20 cellular contexts compared by ENCODE assay signal in genomic region chr6:144778056-144778455, GRCh38.
A peak's percentile ranks its signal among the peaks of the same experiment; 100 is the strongest.
DNase-seq lines count a peak whose midpoint lies in the region; ATAC-seq, FAIRE-seq and TF ChIP-seq lines count a peak whose summit lies in the region.
"Had no signal": no experiment of that assay in that cellular context is flagged by ENCODE, and none has a peak within 500 bp of the region (broad histone marks: within the 10 kb centered on the region; RNA-seq: fewer than 3 reads in every experiment).

No MANE protein-coding gene starts in this region.

- CTCF ChIA-PET in Calu3 (lab: Charles Lee), result interaction anchor here (1.1 kb wide), 1 partner anchor 194 kb away, joined by 4 read pairs; no protein-coding TSS in a partner anchor

- no peak overlapping the region for H3K4me3 Mint-ChIP-seq in activated CD4-positive, alpha-beta T cell treated with anti-CD3 and anti-CD28 coated beads, Interleukin-2, amount 10 ng/mL, durations not matched to agents 24 days and 14 days
- H3K4me3 Mint-ChIP-seq in Calu3 (ENCODE audit: low read depth, unreplicated experiment) (no peak overlapping the region), nephron (no peak overlapping the region)
- H3K4me3 Mint-ChIP-seq in central memory CD8-positive, alpha-beta T cell, result no peak overlapping the region

- no peak for ATAC-seq in central memory CD8-positive, alpha-beta T cell (replicated peaks; ENCODE audit: extremely low read depth, poor library complexity, severe bottlenecking)
- ATAC-seq: PC-3 had no signal

- no peaks in the 10 kb centered on the region for H3K9me3 ChIP-seq in hepatocyte (ENCODE audit: low read depth)
- H3K9me3 ChIP-seq: HAP-1, SJCRH30 had no signal

- H3K4me1 ChIP-seq in hepatocyte (ENCODE audit: insufficient read depth), result no peaks in the 10 kb centered on the region
- H3K4me1 ChIP-seq: SJCRH30 had no signal

- no peak overlapping the region for H3K4me2 ChIP-seq in hepatocyte

- H3K4me1 Mint-ChIP-seq in activated CD4-positive, alpha-beta T cell treated with anti-CD3 and anti-CD28 coated beads, Interleukin-2, amount 10 ng/mL, durations not matched to agents 24 days and 14 days, result peaks cover 6% of the 10 kb centered on the region
- peaks cover 15% of the 10 kb centered on the region for H3K4me1 Mint-ChIP-seq in Calu3 (ENCODE audit: low read depth, unreplicated experiment)
- peaks cover 42% of the 10 kb centered on the region for H3K4me1 Mint-ChIP-seq in central memory CD8-positive, alpha-beta T cell
- no peaks in the 10 kb centered on the region for H3K4me1 Mint-ChIP-seq in nephron

- 100% methylated on average over 2 of the region's 2 CpGs for WGBS in hepatocyte (ENCODE audit: low lambda C conversion rate, missing lambda C conversion rate)

- H3K27me3 Mint-ChIP-seq in activated CD4-positive, alpha-beta T cell treated with anti-CD3 and anti-CD28 coated beads, Interleukin-2, amount 10 ng/mL, durations not matched to agents 24 days and 14 days, result no peaks in the 10 kb centered on the region
- H3K27me3 Mint-ChIP-seq in Calu3 (ENCODE audit: unreplicated experiment), result no peaks in the 10 kb centered on the region
- H3K27me3 Mint-ChIP-seq in central memory CD8-positive, alpha-beta T cell, result no peaks in the 10 kb centered on the region
- no peaks in the 10 kb centered on the region for H3K27me3 Mint-ChIP-seq in nephron (ENCODE audit: low read depth)

- H3K36me3 ChIP-seq in hepatocyte (replicated peaks; ENCODE audit: insufficient read depth, low read depth), result no peaks in the 10 kb centered on the region

- BruUV-seq in Calu3 (replicated peaks; lab: Mats Ljungman, UMichigan), result no TSS peak

- no peak for FAIRE-seq in H54 (lab: Jason Lieb, UNC)
- FAIRE-seq: GM19239 had no signal

- no peak overlapping the region for H2AFZ ChIP-seq in hepatocyte

- intact Hi-C loops in activated CD4-positive, alpha-beta T cell treated with anti-CD3 and anti-CD28 coated beads, Interleukin-2, amount 10 ng/mL, durations not matched to agents 24 days and 14 days (cut with micrococcal nuclease), result no loop called here
- intact Hi-C loops in Calu3 (cut with micrococcal nuclease; ENCODE audit: unreplicated experiment), result loop anchor here (10.0 kb wide), 1 partner anchor 193 kb away; no protein-coding TSS in a partner anchor

- no peak overlapping the region for H3K4me3 ChIP-seq in hepatocyte
- H3K4me3 ChIP-seq: HAP-1, SJCRH30 had no signal

- no peaks in the 10 kb centered on the region for H3K27me3 ChIP-seq in hepatocyte
- H3K27me3 ChIP-seq: SJCRH30 had no signal

- no peak overlapping the region for H3K27ac ChIP-seq in hepatocyte
- H3K27ac ChIP-seq: 22Rv1, SJCRH30 had no signal

- peaks cover 39% of the 10 kb centered on the region for H3K36me3 Mint-ChIP-seq in activated CD4-positive, alpha-beta T cell treated with anti-CD3 and anti-CD28 coated beads, Interleukin-2, amount 10 ng/mL, durations not matched to agents 24 days and 14 days (ENCODE audit: low read depth)
- peaks cover 2% of the 10 kb centered on the region for H3K36me3 Mint-ChIP-seq in Calu3 (ENCODE audit: insufficient read depth, unreplicated experiment)
- H3K36me3 Mint-ChIP-seq in central memory CD8-positive, alpha-beta T cell (ENCODE audit: insufficient read depth), result peaks cover 56% of the 10 kb centered on the region
- peaks cover 44% of the 10 kb centered on the region for H3K36me3 Mint-ChIP-seq in nephron (ENCODE audit: low read depth)

- H3K27ac Mint-ChIP-seq in activated CD4-positive, alpha-beta T cell treated with anti-CD3 and anti-CD28 coated beads, Interleukin-2, amount 10 ng/mL, durations not matched to agents 24 days and 14 days, result peak overlapping the region; percentile 0
- H3K27ac Mint-ChIP-seq in Calu3 (ENCODE audit: unreplicated experiment) (peak overlapping the region; percentile 7), nephron (peak overlapping the region in 2 of 3 experiments; percentile 18 to 24)
- peak overlapping the region; percentile 32 for H3K27ac Mint-ChIP-seq in central memory CD8-positive, alpha-beta T cell (ENCODE audit: low read depth)

- no peaks in the 10 kb centered on the region for H4K20me1 ChIP-seq in hepatocyte (ENCODE audit: insufficient read depth, poor library complexity, severe bottlenecking)

- TF ChIP-seq CTCF in Calu3 (IDR thresholded peaks at IDR 0.05; ENCODE audit: unreplicated experiment), result no peak
- no peak for TF ChIP-seq CTCF in nephron (IDR thresholded peaks at IDR 0.05; ENCODE audit: unreplicated experiment in 3 of 3)
- TF ChIP-seq CTCF in hepatocyte (IDR thresholded peaks at IDR 0.05; ENCODE audit: poor library complexity), result no peak

- H3K9me2 ChIP-seq in hepatocyte (replicated peaks; ENCODE audit: insufficient read depth), result no peaks in the 10 kb centered on the region

- DNase-seq in activated CD4-positive, alpha-beta T cell treated with anti-CD3 and anti-CD28 coated beads, Interleukin-2, amount 10 ng/mL, durations not matched to agents 24 days and 14 days, result no peak
- no peak for DNase-seq in activated CD4-positive, alpha-beta T cell treated with anti-CD3 and anti-CD28 coated beads, Interleukin-2, amount 50 U/mL, for 1 hour
- DNase-seq in Calu3 (no peak), H54 (ENCODE audit: insufficient read length, low spot score) (no peak), hepatocyte (ENCODE audit: low spot score) (no peak)
- no peak for DNase-seq in central memory CD8-positive, alpha-beta T cell (ENCODE audit: low spot score in 2 of 2)
- DNase-seq in activated CD8-positive, alpha-beta memory T cell treated with anti-CD3 and anti-CD28 coated beads for 24 hours, result no peak
- DNase-seq: EL, KG1, NCI-H1092, NCI-H146, NCI-H2081 treated with DMSO at 0.1 percent for 48 hours, NCI-H510A treated with DMSO at 0.1 percent for 48 hours, NCI-H82, PC-3, SJCRH30 had no signal

- no peaks in the 10 kb centered on the region for H3K79me2 ChIP-seq in hepatocyte

- TF ChIP-seq POLR2A in H54 (IDR thresholded peaks at IDR 0.05; ENCODE audit: low read depth, low read length), result no peak

- H3K9me3 Mint-ChIP-seq in activated CD4-positive, alpha-beta T cell treated with anti-CD3 and anti-CD28 coated beads, Interleukin-2, amount 10 ng/mL, durations not matched to agents 24 days and 14 days, result no peaks in the 10 kb centered on the region
- no peaks in the 10 kb centered on the region for H3K9me3 Mint-ChIP-seq in Calu3 (ENCODE audit: low read depth, unreplicated experiment)
- no peaks in the 10 kb centered on the region for H3K9me3 Mint-ChIP-seq in central memory CD8-positive, alpha-beta T cell
- H3K9me3 Mint-ChIP-seq in nephron, result no peaks in the 10 kb centered on the region
